In the genomic region with DNA sequence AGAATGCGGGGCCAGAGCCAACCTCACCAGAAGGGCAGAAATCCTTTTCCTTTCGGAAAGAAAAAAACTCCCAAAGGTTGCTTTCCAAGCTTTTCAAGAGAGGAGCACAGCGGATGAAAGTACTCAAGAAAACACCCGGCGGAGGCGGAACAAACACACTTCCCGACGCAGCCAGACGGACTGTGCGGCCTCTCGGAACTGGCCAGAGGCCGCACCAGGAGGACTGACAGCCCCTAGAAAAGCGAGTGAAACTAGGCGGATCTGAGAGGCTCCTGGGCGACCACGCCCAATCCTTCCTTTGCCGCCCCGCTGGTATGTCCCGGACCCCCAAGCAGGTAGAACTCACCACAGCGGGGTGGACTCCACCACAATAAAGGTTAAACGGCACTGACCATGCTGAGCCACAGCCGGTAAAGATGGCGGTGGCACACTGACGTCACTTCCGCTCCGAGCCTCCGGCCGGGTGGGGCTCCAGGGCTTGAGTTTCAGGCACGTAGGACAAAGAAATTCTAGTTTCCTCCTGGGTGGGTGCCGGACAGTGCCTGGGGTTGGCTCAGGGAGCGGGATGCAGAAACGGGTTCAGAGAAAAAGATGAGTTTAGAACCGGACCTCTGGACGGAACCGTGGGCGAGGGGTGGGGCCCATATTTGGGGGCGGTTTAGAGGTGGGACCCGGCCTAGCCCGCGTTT, we compare ENCODE assay signal across 8 cellular contexts. TPM values are rescaled to one million over a fixed set of nuclear protein-coding genes. Genes with fewer than 3 reads are reported as not detected.
A peak's percentile ranks its signal among the peaks of the same experiment; 100 is the strongest.
DNase-seq lines count a peak whose midpoint lies in the region; ATAC-seq and TF ChIP-seq lines count a peak whose summit lies in the region.

Gene ZNF562, minus strand, starts transcription at position 432 of the 689 bp plus-strand sequence. CDS start 14,356 bp downstream, outside the sequence.

- no peak for TF ChIP-seq CTCF in HEK293 (tag by site-specific recombination; IDR thresholded peaks at IDR 0.05)
- TF ChIP-seq CTCF in adrenal gland (IDR thresholded peaks at IDR 0.05), result no peak
- TF ChIP-seq CTCF in prostate gland (IDR thresholded peaks at IDR 0.05), result no peak

- H3K36me3 ChIP-seq in HEK293 (ENCODE audit: control insufficient read depth in 2 of 2, insufficient read depth in 1 of 2, low read length in 2 of 2), result peaks cover 7 to 20% of the 10 kb centered on the region in 2 experiments; a peak in 2 of 3 replicates
- no peaks in the 10 kb centered on the region for H3K36me3 ChIP-seq in adrenal gland (replicated peaks in 1 of 2)
- H3K36me3 ChIP-seq in prostate gland, result no peaks in the 10 kb centered on the region
- no peaks in the 10 kb centered on the region for H3K36me3 ChIP-seq in urinary bladder (ENCODE audit: insufficient read depth)

- no peaks in the 10 kb centered on the region for H3K4me1 ChIP-seq in HEK293 (ENCODE audit: control insufficient read depth, insufficient read depth, low read length)
- H3K4me1 ChIP-seq in adrenal gland (replicated peaks in 1 of 2), result no peaks in the 10 kb centered on the region
- H3K4me1 ChIP-seq in prostate gland (replicated peaks), result no peaks in the 10 kb centered on the region
- H3K4me1 ChIP-seq in urinary bladder (ENCODE audit: insufficient read depth), result peaks cover 1% of the 10 kb centered on the region

- peak; percentile 91 for DNase-seq in ELR (ENCODE audit: low read depth)
- peak; percentile 80 for DNase-seq in NCI-H1092 (lab: John Stamatoyannopoulos, UW)
- peak; percentile 43 to 82 (median 67) for DNase-seq in T-helper 1 cell
- peak; percentile 87 to 94 (median 88) for DNase-seq in adrenal gland
- DNase-seq in left cardiac atrium, result peak; percentile 92
- peak; percentile 82 for DNase-seq in prostate gland (ENCODE audit: low spot score)

- 0 to 4% (median 1%) methylated on average over 22 to 40 of the region's 40 CpGs for WGBS in adrenal gland, 4 donors
- WGBS in prostate gland, result 2% methylated on average over 40 of the region's 40 CpGs
- under 1% methylated on average over 40 of the region's 40 CpGs for WGBS in urinary bladder

- H3K4me3 ChIP-seq in HEK293 (ENCODE audit: low read depth, low read length) (peak within 1 kb of the TSS; percentile 97), adrenal gland (peak within 1 kb of the TSS; percentile 73 to 93 (median 86)), prostate gland (peak within 1 kb of the TSS; percentile 66 to 78), urinary bladder (ENCODE audit: low read depth, low read length) (peak within 1 kb of the TSS; percentile 64)

- H3K27ac ChIP-seq in HEK293 (ENCODE audit: extremely low read depth, low read depth, low read length) (peak within 1 kb of the TSS; percentile 84), adrenal gland (peak within 1 kb of the TSS; percentile 89 to 97 (median 94)), prostate gland (peak within 1 kb of the TSS; percentile 96 to 97), urinary bladder (ENCODE audit: low read depth) (peak within 1 kb of the TSS; percentile 91)

- POLR2A ChIA-PET in HEK293 (lab: Yijun Ruan, JAX), result interaction anchor here (0.6 kb wide), 4 partner anchors 31 to 194 kb away, joined by 3 to 5 read pairs (median 4); no protein-coding TSS in a partner anchor

- H3K9me3 ChIP-seq in HEK293 (ENCODE audit: control insufficient read depth, insufficient read depth, low read depth, low read length) (no peaks in the 10 kb centered on the region; the same call in 1 of the 2 replicates), adrenal gland (replicated peaks in 1 of 3) (peaks cover 0 to 17% (median 0%) of the 10 kb centered on the region in 3 donors), prostate gland (no peaks in the 10 kb centered on the region)

- H3K27me3 ChIP-seq in adrenal gland (no peaks in the 10 kb centered on the region), prostate gland (replicated peaks; ENCODE audit: insufficient read depth) (no peaks in the 10 kb centered on the region)

- ATAC-seq in left cardiac atrium, result peak; percentile 98

- intact Hi-C loops in adrenal gland (cut with DNase I), result no loop called here
- intact Hi-C loops in left cardiac atrium (cut with DNase I), result loop anchor here in 1 of 2 donors (5.0 kb wide), 1 partner anchor 92 kb away; the partner anchor contains the start of gene ZNF846
- intact Hi-C loops in prostate gland (cut with DNase I), result loop anchor here (2.0 to 10.0 kb wide), 2 partner anchors 54 to 110 kb away; partner anchors contain the start of gene ZNF561

- CTCF ChIA-PET in HEK293 (lab: Yijun Ruan, JAX), result interaction anchor here (0.6 kb wide), 2 partner anchors 9 to 121 kb away, joined by 3 read pairs; no protein-coding TSS in a partner anchor

- peak in 1 of 2 donors; percentile 46 for TF ChIP-seq POLR2A in adrenal gland (IDR thresholded peaks at IDR 0.05)
- TF ChIP-seq POLR2A in prostate gland (IDR thresholded peaks at IDR 0.05), result peak; percentile 33

TF ChIP-seq in HEK293, 187 proteins besides CTCF, POLR2A, EP300 and RAD21 (continues in another document):
- TF ChIP-seq MYNN (tag by site-specific recombination; IDR thresholded peaks at IDR 0.05; ENCODE audit: borderline replicate concordance) (no peak), ZNF132 (tag by site-specific recombination; IDR thresholded peaks at IDR 0.05; ENCODE audit: borderline replicate concordance) (no peak), ZNF768 (tag by site-specific recombination; IDR thresholded peaks at IDR 0.05) (no peak), ZNF530 (tag by site-specific recombination; IDR thresholded peaks at IDR 0.05; ENCODE audit: low read depth) (no peak), YY1 (tag by site-specific recombination; IDR thresholded peaks at IDR 0.05) (peak; percentile 62; the same call in 1 of the 2 replicates), OSR2 (tag by site-specific recombination; IDR thresholded peaks at IDR 0.05) (no peak), ZNF664 (tag by site-specific recombination; IDR thresholded peaks at IDR 0.05) (no peak), PRDM6 (tag by site-specific recombination; IDR thresholded peaks at IDR 0.05) (peak; percentile 35; the same call in 1 of the 2 replicates), ZNF121 (tag by site-specific recombination; IDR thresholded peaks at IDR 0.05) (no peak), KLF10 (tag by site-specific recombination; IDR thresholded peaks at IDR 0.05) (no peak), ZNF18 (tag by site-specific recombination; IDR thresholded peaks at IDR 0.05) (no peak), HOXC10 (CRISPR knock-in tag; IDR thresholded peaks at IDR 0.05) (no peak), REPIN1 (tag by site-specific recombination; IDR thresholded peaks at IDR 0.05; ENCODE audit: low read depth) (no peak), HOXD13 (CRISPR knock-in tag; IDR thresholded peaks at IDR 0.05; ENCODE audit: borderline replicate concordance) (no peak), ZNF404 (tag by site-specific recombination; IDR thresholded peaks at IDR 0.05) (no peak), ZNF366 (tag by site-specific recombination; conservative IDR thresholded peaks at IDR 0.05) (no peak), SCRT2 (tag by site-specific recombination; IDR thresholded peaks at IDR 0.05) (no peak)
- TF ChIP-seq, protein P1, sequence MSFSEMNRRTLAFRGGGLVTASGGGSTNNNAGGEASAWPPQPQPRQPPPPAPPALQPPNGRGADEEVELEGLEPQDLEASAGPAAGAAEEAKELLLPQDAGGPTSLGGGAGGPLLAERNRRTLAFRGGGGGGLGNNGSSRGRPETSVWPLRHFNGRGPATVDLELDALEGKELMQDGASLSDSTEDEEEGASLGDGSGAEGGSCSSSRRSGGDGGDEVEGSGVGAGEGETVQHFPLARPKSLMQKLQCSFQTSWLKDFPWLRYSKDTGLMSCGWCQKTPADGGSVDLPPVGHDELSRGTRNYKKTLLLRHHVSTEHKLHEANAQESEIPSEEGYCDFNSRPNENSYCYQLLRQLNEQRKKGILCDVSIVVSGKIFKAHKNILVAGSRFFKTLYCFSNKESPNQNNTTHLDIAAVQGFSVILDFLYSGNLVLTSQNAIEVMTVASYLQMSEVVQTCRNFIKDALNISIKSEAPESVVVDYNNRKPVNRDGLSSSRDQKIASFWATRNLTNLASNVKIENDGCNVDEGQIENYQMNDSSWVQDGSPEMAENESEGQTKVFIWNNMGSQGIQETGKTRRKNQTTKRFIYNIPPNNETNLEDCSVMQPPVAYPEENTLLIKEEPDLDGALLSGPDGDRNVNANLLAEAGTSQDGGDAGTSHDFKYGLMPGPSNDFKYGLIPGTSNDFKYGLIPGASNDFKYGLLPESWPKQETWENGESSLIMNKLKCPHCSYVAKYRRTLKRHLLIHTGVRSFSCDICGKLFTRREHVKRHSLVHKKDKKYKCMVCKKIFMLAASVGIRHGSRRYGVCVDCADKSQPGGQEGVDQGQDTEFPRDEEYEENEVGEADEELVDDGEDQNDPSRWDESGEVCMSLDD (tag by site-specific recombination; IDR thresholded peaks at IDR 0.05), result 0 out of 2 replicates have a peak, but pooled peaks have one; percentile 47

RNA-seq across cellular contexts. Expression of gene ZNF562, which starts in this region (rescaled TPM):
- total RNA-seq in adrenal gland (10 to 100 TPM; 17.5 to 34.7 (median 26.0) TPM), left cardiac atrium (10 to 100 TPM; 21.8 to 27.5 TPM), prostate gland (10 to 100 TPM; 30.0 to 34.9 TPM), urinary bladder (58.8 TPM)
- polyA plus RNA-seq in adrenal gland (10 to 100 TPM in 1 of 3 donors, 1 to 10 TPM in 2; 3.4 to 16.7 (median 7.3) TPM), urinary bladder (9.4 TPM)

Comparison
In these comparisons a context has a peak if more than half of its experiments do, and no peak if none do; other contexts are left out.
1. Peak in every context shown above with its lines: DNase-seq, ATAC-seq, H3K4me3 ChIP-seq and H3K27ac ChIP-seq.